In the genomic region with DNA sequence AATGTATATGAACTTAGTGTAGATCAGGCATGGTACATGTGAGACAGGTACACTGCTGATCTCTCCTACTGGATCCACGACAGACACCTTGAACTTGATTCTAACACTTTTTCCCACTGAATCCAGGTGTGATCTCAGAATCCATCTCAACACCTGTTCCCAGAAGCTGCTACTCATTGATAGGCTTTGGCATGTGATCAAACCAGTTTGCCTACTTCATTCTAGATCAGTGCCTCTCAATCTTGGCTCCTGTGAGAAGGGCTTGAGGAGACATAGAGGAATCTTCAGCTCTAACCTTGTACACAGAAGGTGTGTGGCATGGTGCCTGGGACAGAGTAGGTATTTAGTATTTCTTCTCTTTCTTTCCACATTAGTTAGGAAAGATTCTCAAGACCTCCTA, we compare ENCODE assay signal across 16 cellular contexts.
DNase-seq lines count a peak whose midpoint lies in the region; TF ChIP-seq lines count a peak whose summit lies in the region.
"Had no signal": no experiment of that assay in that cellular context is flagged by ENCODE, and none has a peak within 500 bp of the region (broad histone marks: within the 10 kb centered on the region; RNA-seq: fewer than 3 reads in every experiment).

No MANE protein-coding gene starts in this region.

- intact Hi-C loops in stomach (cut with DNase I; ENCODE audit: low total_unique reads): no loop called here

- H3K36me3 ChIP-seq in stomach: no peaks in the 10 kb centered on the region
- H3K36me3 ChIP-seq: BLaER1 had no signal

- no peaks in the 10 kb centered on the region for H3K27me3 ChIP-seq in stomach
- H3K27me3 ChIP-seq: BLaER1 had no signal

- 69 to 86% (median 76%) methylated on average over 1 of the region's 1 CpG for WGBS in stomach, 5 donors

- no peak for TF ChIP-seq CTCF in stomach (IDR thresholded peaks at IDR 0.05)

- no peak overlapping the region for H3K27ac ChIP-seq in stomach
- H3K27ac ChIP-seq: 22Rv1, BLaER1, C4-2B had no signal

- no peaks in the 10 kb centered on the region for H3K4me1 ChIP-seq in stomach
- H3K4me1 ChIP-seq: BLaER1, Caco-2 had no signal

- no peak overlapping the region for H3K4me3 ChIP-seq in stomach
- H3K4me3 ChIP-seq: BLaER1 had no signal

- TF ChIP-seq POLR2A in stomach (IDR thresholded peaks at IDR 0.05): no peak

- DNase-seq in DMS79 (lab: John Stamatoyannopoulos, UW): peak; percentile 3
- no peak for DNase-seq in DMS79 treated with DMSO at 0.1 percent for 48 hours (lab: John Stamatoyannopoulos, UW)
- DNase-seq in DMS53 treated with DMSO at 0.1 percent for 48 hours (lab: John Stamatoyannopoulos, UW; ENCODE audit: unreplicated experiment): peak; percentile 29
- DNase-seq in HT-29 (ENCODE audit: low spot score): peak; percentile 83
- DNase-seq in NCI-H187 (lab: John Stamatoyannopoulos, UW): no peak
- no peak for DNase-seq in T-helper 2 cell
- DNase-seq in stomach: no peak
- DNase-seq: Caco-2; CD4-positive, CD25-positive, alpha-beta regulatory T cell; CD8-positive, alpha-beta T cell; DMS 273 treated with DMSO at 0.1 percent for 48 hours; H7; HCEC 1CT had no signal

- H3K9me3 ChIP-seq in stomach: no peaks in the 10 kb centered on the region
- H3K9me3 ChIP-seq: Caco-2 had no signal

- TF ChIP-seq EP300 in stomach (IDR thresholded peaks at IDR 0.05): no peak

Comparison
In these comparisons a context has a peak if more than half of its experiments do, and no peak if none do; other contexts are left out.
1. DNase-seq: peak in DMS79 (single experiment), DMS53 treated with DMSO at 0.1 percent for 48 hours (single experiment) and HT-29 (single experiment); none in DMS79 treated with DMSO at 0.1 percent for 48 hours (single experiment), NCI-H187 (0 of 2), T-helper 2 cell (0 of 5) and stomach (single experiment).